In the genomic region with DNA sequence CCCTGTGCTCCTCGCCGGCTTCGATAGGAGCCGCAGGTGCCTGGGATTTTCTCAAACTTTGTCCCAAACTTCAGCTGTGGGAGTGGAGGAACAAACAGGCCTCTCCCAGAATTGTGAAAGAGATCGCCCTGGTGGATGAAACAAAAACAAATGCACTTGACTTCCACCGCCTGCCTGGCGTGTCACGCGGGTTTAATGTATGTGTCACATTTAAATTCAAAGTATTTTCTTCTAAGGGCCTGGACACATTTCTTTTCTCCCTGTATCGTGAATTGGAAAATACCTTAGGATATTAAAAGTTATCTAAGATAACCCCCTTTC, we compare ENCODE assay signal across 8 cellular contexts. TPM values are rescaled to one million over a fixed set of nuclear protein-coding genes. Genes with fewer than 3 reads are reported as not detected.
A peak's percentile ranks its signal among the peaks of the same experiment; 100 is the strongest.
DNase-seq lines count a peak whose midpoint lies in the region; ATAC-seq and TF ChIP-seq lines count a peak whose summit lies in the region.

No MANE protein-coding gene starts in this region.

- peak; percentile 14 for ATAC-seq in DND-41 (ENCODE audit: insufficient read depth, low read depth)
- peak; percentile 30 for ATAC-seq in GM19455 (IDR thresholded peaks at IDR 0.05; ENCODE audit: unreplicated experiment)
- ATAC-seq in HG03457 (IDR thresholded peaks at IDR 0.05; ENCODE audit: unreplicated experiment), result peak; percentile 24

- H3K36me3 ChIP-seq in DND-41 (ENCODE audit: insufficient read depth, low read length) (peaks cover 10% of the 10 kb centered on the region), SU-DHL-6 (ENCODE audit: low read length) (no peaks in the 10 kb centered on the region), duodenal mucosa (ENCODE audit: control insufficient read depth in 1 of 2, insufficient read depth in 2 of 2, low read length in 2 of 2) (no peaks in the 10 kb centered on the region), urinary bladder (ENCODE audit: insufficient read depth) (no peaks in the 10 kb centered on the region)

- peaks cover 56% of the 10 kb centered on the region for H3K79me2 ChIP-seq in DND-41 (ENCODE audit: insufficient read depth, low read length)
- H3K79me2 ChIP-seq in SU-DHL-6 (ENCODE audit: insufficient read depth, low read length), result peaks cover 37% of the 10 kb centered on the region

- H4K20me1 ChIP-seq in DND-41 (ENCODE audit: insufficient read depth, low read length), result peaks cover 35% of the 10 kb centered on the region
- H4K20me1 ChIP-seq in SU-DHL-6 (ENCODE audit: low read depth, low read length), result peaks cover 14% of the 10 kb centered on the region

- TF ChIP-seq CTCF in DND-41 (IDR thresholded peaks at IDR 0.05; ENCODE audit: borderline replicate concordance, extremely low read depth, low read length, poor library complexity, severe bottlenecking), result peak; percentile 28
- TF ChIP-seq CTCF in SU-DHL-6 (IDR thresholded peaks at IDR 0.05; ENCODE audit: insufficient read depth, low read length, poor library complexity, severe bottlenecking), result no peak

- peak overlapping the region; percentile 94 for H3K27ac ChIP-seq in DND-41 (ENCODE audit: low read length)
- H3K27ac ChIP-seq in SU-DHL-6 (ENCODE audit: low read depth, low read length), result peak overlapping the region; percentile 63
- peak overlapping the region; percentile 98 for H3K27ac ChIP-seq in duodenal mucosa (ENCODE audit: low read depth, low read length)
- H3K27ac ChIP-seq in urinary bladder (ENCODE audit: low read depth), result peak overlapping the region; percentile 96

- peak overlapping the region; percentile 93 for H2AFZ ChIP-seq in DND-41 (ENCODE audit: low read depth, low read length)
- peak overlapping the region; percentile 82 for H2AFZ ChIP-seq in SU-DHL-6 (ENCODE audit: low read depth, low read length, severe bottlenecking)

- WGBS in urinary bladder, result under 1% methylated on average over 10 of the region's 10 CpGs

- H3K9me3 ChIP-seq in DND-41 (ENCODE audit: insufficient read depth, low read length, severe bottlenecking) (no peaks in the 10 kb centered on the region), SU-DHL-6 (ENCODE audit: insufficient read depth, low read length) (no peaks in the 10 kb centered on the region), duodenal mucosa (ENCODE audit: control insufficient read depth in 1 of 2, low read length in 2 of 2) (no peaks in the 10 kb centered on the region), mononuclear cell (ENCODE audit: low read depth, low read length) (no peaks in the 10 kb centered on the region)

- H3K4me2 ChIP-seq in DND-41 (ENCODE audit: insufficient read depth, low read length) (peak overlapping the region; percentile 74), SU-DHL-6 (ENCODE audit: low read depth, low read length, poor library complexity, severe bottlenecking) (peak overlapping the region; percentile 88)

- H3K9me2 ChIP-seq in SU-DHL-6 (replicated peaks; ENCODE audit: insufficient read depth, low read length), result no peaks in the 10 kb centered on the region

- H3K4me3 ChIP-seq in DND-41 (ENCODE audit: low read depth in 1 of 2, low read length in 2 of 2) (peak overlapping the region; percentile 96 to 98), SU-DHL-6 (ENCODE audit: insufficient read depth, low read length, poor library complexity, severe bottlenecking) (peak overlapping the region; percentile 84), duodenal mucosa (ENCODE audit: low read depth in 1 of 2, low read length in 2 of 2) (peak overlapping the region; percentile 87 to 90), mononuclear cell (ENCODE audit: low read length) (peak overlapping the region; percentile 68), urinary bladder (ENCODE audit: low read depth, low read length) (peak overlapping the region; percentile 83)

- H3F3A ChIP-seq in SU-DHL-6 (ENCODE audit: insufficient read depth), result peaks cover 15% of the 10 kb centered on the region

- peaks cover 54% of the 10 kb centered on the region for H3K4me1 ChIP-seq in DND-41 (ENCODE audit: insufficient read depth, low read length)
- peaks cover 30 to 46% of the 10 kb centered on the region in 2 donors for H3K4me1 ChIP-seq in duodenal mucosa (ENCODE audit: control insufficient read depth in 1 of 2, insufficient read depth in 2 of 2, low read length in 2 of 2)
- peaks cover 28% of the 10 kb centered on the region for H3K4me1 ChIP-seq in mononuclear cell (ENCODE audit: insufficient read depth, low read length)
- H3K4me1 ChIP-seq in urinary bladder (ENCODE audit: insufficient read depth), result no peaks in the 10 kb centered on the region

- no peaks in the 10 kb centered on the region for H3K27me3 ChIP-seq in DND-41 (ENCODE audit: insufficient read depth, low read length, poor library complexity)
- no peaks in the 10 kb centered on the region for H3K27me3 ChIP-seq in SU-DHL-6 (ENCODE audit: low read length)
- no peaks in the 10 kb centered on the region for H3K27me3 ChIP-seq in duodenal mucosa (ENCODE audit: control insufficient read depth in 1 of 2, insufficient read depth in 2 of 2, low read length in 2 of 2)
- no peaks in the 10 kb centered on the region for H3K27me3 ChIP-seq in mononuclear cell (ENCODE audit: insufficient read depth, low read length)

- DNase-seq in DND-41, result no peak
- DNase-seq in cerebellar cortex (ENCODE audit: low spot score), result no peak

- H3K9ac ChIP-seq in DND-41 (ENCODE audit: low read depth, low read length) (peak overlapping the region; percentile 97), SU-DHL-6 (ENCODE audit: low read length) (peak overlapping the region; percentile 85), duodenal mucosa (ENCODE audit: low read depth in 1 of 2, low read length in 2 of 2) (peak overlapping the region; percentile 77 to 78)

RNA-seq across cellular contexts. Expression of gene WASL, which starts 0.7 kb away (rescaled TPM):
- 12.1 TPM for total RNA-seq in mononuclear cell
- total RNA-seq in urinary bladder, result 56.3 TPM
- polyA plus RNA-seq in urinary bladder, result 31.3 TPM
